Comparison of ENCODE assay signal across 11 cellular contexts in genomic region chr9:129058965-129059795, GRCh38. TPM values are rescaled to one million over a fixed set of nuclear protein-coding genes. Genes with fewer than 3 reads are reported as not detected.
DNase-seq lines count a peak whose midpoint lies in the region; ATAC-seq lines count a peak whose summit lies in the region.
"Had no signal": no experiment of that assay in that cellular context is flagged by ENCODE, and none has a peak within 500 bp of the region (broad histone marks: within the 10 kb centered on the region; RNA-seq: fewer than 3 reads in every experiment).

No MANE protein-coding gene starts in this region.

- in situ Hi-C loops in ACHN (cut with HindIII; ENCODE audit: low pct_ligation_motif_present, low pct_unique_long_range_greater_than_20kb, low sequenced_read_pairs), result no loop called here

- no peaks in the 10 kb centered on the region for H3K36me3 ChIP-seq in MG63

- H3K27me3 ChIP-seq in MG63, result no peaks in the 10 kb centered on the region

- DNase-seq in ACHN (peak; percentile 48), MG63 (peak; percentile 65), DMS79 (lab: John Stamatoyannopoulos, UW) (no peak), NCI-H510A treated with DMSO at 0.1 percent for 48 hours (lab: John Stamatoyannopoulos, UW) (no peak), hypothalamus (lab: John Stamatoyannopoulos, UW) (no peak)
- DNase-seq: DMS 273 treated with DMSO at 0.1 percent for 48 hours, glutamatergic neuron, NCI-H524 treated with DMSO at 0.1 percent for 48 hours, SHP77 had no signal

- ATAC-seq in esophagus mucosa, result peak; percentile 37

- no peak overlapping the region for H3K4me3 ChIP-seq in MG63
- H3K4me3 ChIP-seq: lung had no signal

- no peaks in the 10 kb centered on the region for H3K9me3 ChIP-seq in MG63

RNA-seq across cellular contexts. Expression of gene DOLPP1, which starts 21.7 kb away (rescaled TPM):
- 18.4 and 24.9 TPM in 2 replicates for total RNA-seq in MG63 (2014; rRNA removed; shearing (Covaris generic); ENCODE audit: low replicate concordance)
- 14.7 TPM for total RNA-seq in esophagus mucosa

RNA-seq across cellular contexts. Expression of gene MIGA2, which starts 22.8 kb away (rescaled TPM):
- 16.5 and 19.3 TPM in 2 replicates for total RNA-seq in MG63 (2014; rRNA removed; shearing (Covaris generic); ENCODE audit: low replicate concordance)
- total RNA-seq in esophagus mucosa, result 21.2 TPM

RNA-seq across cellular contexts. Expression of gene SH3GLB2, which starts 31.0 kb away (rescaled TPM):
- total RNA-seq in MG63 (2014; rRNA removed; shearing (Covaris generic); ENCODE audit: low replicate concordance), result 36.7 and 42.7 TPM in 2 replicates
- 101 TPM for total RNA-seq in esophagus mucosa

RNA-seq across cellular contexts. Expression of gene CRAT, which starts 51.4 kb away (rescaled TPM):
- 16.3 and 17.5 TPM in 2 replicates for total RNA-seq in MG63 (2014; rRNA removed; shearing (Covaris generic); ENCODE audit: low replicate concordance)
- total RNA-seq in esophagus mucosa, result 33.4 TPM

RNA-seq across cellular contexts. Expression of gene PTPA, which starts 52.0 kb away (rescaled TPM):
- 76.3 and 127 TPM in 2 replicates for total RNA-seq in MG63 (2014; rRNA removed; shearing (Covaris generic); ENCODE audit: low replicate concordance)
- 121 TPM for total RNA-seq in esophagus mucosa

Comparison
In these comparisons a context has a peak if more than half of its experiments do, and no peak if none do; other contexts are left out.
1. DNase-seq: peak in ACHN (single experiment) and MG63 (single experiment); none in DMS79 (single experiment), NCI-H510A treated with DMSO at 0.1 percent for 48 hours (single experiment) and hypothalamus (0 of 51).